ENCODE assay signal across 5 cellular contexts in genomic region chr16:31819948-31820347, GRCh38.
"Had no signal": no experiment of that assay in that cellular context is flagged by ENCODE, and none has a peak within 500 bp of the region (broad histone marks: within the 10 kb centered on the region; RNA-seq: fewer than 3 reads in every experiment).

No MANE protein-coding gene starts in this region.

- DNase-seq: KBM-7 had no signal

- H3K36me3 Mint-ChIP-seq: IgD-negative memory B cell had no signal

- H3K27ac ChIP-seq: HL-60 had no signal

- H3K4me1 Mint-ChIP-seq: IgD-negative memory B cell had no signal

- H3K4me3 ChIP-seq: K562 had no signal

- ATAC-seq: HepG2, K562 had no signal

- H3K4me3 Mint-ChIP-seq: IgD-negative memory B cell had no signal

- H3K27ac Mint-ChIP-seq: IgD-negative memory B cell had no signal
